12 cellular contexts compared by ENCODE assay signal in the genomic region with DNA sequence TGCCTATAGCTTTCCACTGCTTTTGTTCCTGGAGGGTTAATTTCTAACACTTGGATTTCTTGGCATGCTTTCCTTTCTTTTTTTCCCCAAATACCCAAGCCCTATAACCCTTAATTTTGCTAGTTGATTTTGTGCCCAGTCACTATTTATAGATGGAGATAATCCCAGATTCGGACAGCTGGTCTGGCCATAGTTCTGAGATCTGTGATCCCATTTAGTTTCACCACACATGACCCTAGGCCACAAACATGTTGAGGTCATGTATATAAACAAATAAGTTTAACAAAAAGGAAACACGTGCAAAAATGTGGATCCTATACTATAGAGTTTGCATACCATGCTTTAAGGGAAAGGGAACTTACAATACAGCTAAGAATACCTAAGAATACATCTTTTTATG.
"Had no signal": no experiment of that assay in that cellular context is flagged by ENCODE, and none has a peak within 500 bp of the region (broad histone marks: within the 10 kb centered on the region; RNA-seq: fewer than 3 reads in every experiment).

No MANE protein-coding gene starts in this region.

- H3K27ac ChIP-seq: epithelial cell of prostate, ovary, right lobe of liver, spleen had no signal

- H3K4me1 ChIP-seq: right lobe of liver had no signal

- H3K4me3 ChIP-seq: ovary, right lobe of liver, spleen had no signal

- H3K36me3 ChIP-seq: ovary, right lobe of liver, spleen had no signal

- H3K27me3 ChIP-seq: ovary, right lobe of liver, spleen had no signal

- H3K9me3 ChIP-seq: ovary, right lobe of liver, spleen had no signal

- DNase-seq: activated CD4-positive, alpha-beta T cell treated with anti-CD3 and anti-CD28 coated beads, Interleukin-2, amount 50 U/mL, for 1 hour; activated naive CD4-positive, alpha-beta T cell treated with Interleukin-2 at 50 U/mL for 16 hours; activated T-cell treated with anti-CD3 and anti-CD28 coated beads for 4 hours; anterior cingulate cortex; islet precursor cell; naive thymus-derived CD4-positive, alpha-beta T cell; ovary; right lobe of liver; spleen; stimulated activated naive CD8-positive, alpha-beta T cell treated with anti-CD3 and anti-CD28 coated beads, Interleukin-15, amount 100 ng/mL, for 72 hours; T-helper 9 cell had no signal
